In the genomic region with DNA sequence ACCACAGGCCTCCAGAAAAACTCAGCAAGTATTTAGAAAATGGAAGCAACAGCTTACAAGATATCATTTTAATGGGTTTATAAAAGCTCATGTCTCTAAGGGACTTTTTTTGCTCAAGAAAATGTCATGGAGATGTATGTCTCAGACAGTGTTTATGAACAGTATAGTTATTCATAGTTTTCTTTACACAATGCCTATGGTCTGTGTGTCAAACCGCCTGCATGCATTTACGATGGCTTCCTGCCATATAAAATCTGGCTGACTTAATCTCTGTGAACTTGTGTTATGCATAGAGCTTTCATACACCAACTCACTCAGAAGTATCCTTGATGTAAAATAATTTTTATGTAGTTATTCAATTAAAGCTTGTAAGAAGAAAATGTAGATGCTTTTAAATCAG, we compare ENCODE assay signal across 22 cellular contexts.
"Had no signal": no experiment of that assay in that cellular context is flagged by ENCODE, and none has a peak within 500 bp of the region (broad histone marks: within the 10 kb centered on the region; RNA-seq: fewer than 3 reads in every experiment).

No MANE protein-coding gene starts in this region.

- H3K36me3 ChIP-seq: left lung, right atrium auricular region had no signal

- H3K27ac ChIP-seq: hepatocyte, left lung, right atrium auricular region, skin epidermis, testis had no signal

- H3K4me3 Mint-ChIP-seq: activated B cell treated with CpG ODN at 0.5 μM for 24 hours; activated CD4-positive, alpha-beta memory T cell treated with anti-CD3 and anti-CD28 coated beads, Interleukin-2, amount 10 ng/mL, durations not matched to agents 7 days and 5 days; activated CD8-positive, alpha-beta memory T cell treated with anti-CD3 and anti-CD28 coated beads, Interleukin-2, amount 10 ng/mL, durations not matched to agents 7 days and 5 days; activated naive CD8-positive, alpha-beta T cell treated with anti-CD3 and anti-CD28 coated beads for 36 hours; activated T-helper 17 cell treated with anti-CD3 and anti-CD28 coated beads, Interleukin-2, amount 50 U/mL, for 72 hours; brain; neural crest cell; stimulated activated naive CD8-positive, alpha-beta T cell treated with anti-CD3 and anti-CD28 coated beads, Interleukin-15, amount 100 ng/mL, for 72 hours; T-helper 2 cell treated with Interferon-gamma antibody and Interleukin-4, amounts not matched to agents 5 μg/mL and 100 μg/mL, for 36 hours; type B pancreatic cell had no signal

- H3K4me3 ChIP-seq: hepatocyte, left lung, right atrium auricular region, skin epidermis, testis had no signal

- H3K36me3 Mint-ChIP-seq: activated CD8-positive, alpha-beta memory T cell treated with anti-CD3 and anti-CD28 coated beads, Interleukin-2, amount 10 ng/mL, durations not matched to agents 7 days and 5 days; activated naive CD8-positive, alpha-beta T cell treated with anti-CD3 and anti-CD28 coated beads for 36 hours; brain had no signal

- H3K4me1 ChIP-seq: left lung, right atrium auricular region, testis had no signal

- H3K79me2 ChIP-seq: hepatocyte had no signal

- H3K27me3 Mint-ChIP-seq: activated B cell treated with CpG ODN at 0.5 μM for 24 hours; activated CD4-positive, alpha-beta memory T cell treated with anti-CD3 and anti-CD28 coated beads, Interleukin-2, amount 10 ng/mL, durations not matched to agents 7 days and 5 days; activated CD8-positive, alpha-beta memory T cell treated with anti-CD3 and anti-CD28 coated beads, Interleukin-2, amount 10 ng/mL, durations not matched to agents 7 days and 5 days; activated naive CD8-positive, alpha-beta T cell treated with anti-CD3 and anti-CD28 coated beads for 36 hours; activated T-helper 17 cell treated with anti-CD3 and anti-CD28 coated beads, Interleukin-2, amount 50 U/mL, for 72 hours; brain; progenitor cell of endocrine pancreas; stimulated activated naive CD8-positive, alpha-beta T cell treated with anti-CD3 and anti-CD28 coated beads, Interleukin-15, amount 100 ng/mL, for 72 hours; type B pancreatic cell had no signal

- H2AFZ ChIP-seq: hepatocyte had no signal

- H3K27ac Mint-ChIP-seq: activated B cell treated with CpG ODN at 0.5 μM for 24 hours; activated CD4-positive, alpha-beta memory T cell treated with anti-CD3 and anti-CD28 coated beads, Interleukin-2, amount 10 ng/mL, durations not matched to agents 7 days and 5 days; activated CD8-positive, alpha-beta memory T cell treated with anti-CD3 and anti-CD28 coated beads, Interleukin-2, amount 10 ng/mL, durations not matched to agents 7 days and 5 days; activated naive CD8-positive, alpha-beta T cell treated with anti-CD3 and anti-CD28 coated beads for 36 hours; activated T-helper 17 cell treated with anti-CD3 and anti-CD28 coated beads, Interleukin-2, amount 50 U/mL, for 72 hours; brain; progenitor cell of endocrine pancreas; stimulated activated naive CD8-positive, alpha-beta T cell treated with anti-CD3 and anti-CD28 coated beads, Interleukin-15, amount 100 ng/mL, for 72 hours; T-helper 2 cell treated with Interferon-gamma antibody and Interleukin-4, amounts not matched to agents 5 μg/mL and 100 μg/mL, for 36 hours; type B pancreatic cell had no signal

- H3K27me3 ChIP-seq: hepatocyte, left lung, right atrium auricular region, testis had no signal

- ATAC-seq: activated CD8-positive, alpha-beta memory T cell treated with anti-CD3 and anti-CD28 coated beads, Interleukin-2, amount 10 ng/mL, durations not matched to agents 7 days and 5 days; activated T-helper 17 cell treated with anti-CD3 and anti-CD28 coated beads, Interleukin-2, amount 50 U/mL, for 72 hours; left lung; stimulated activated naive CD8-positive, alpha-beta T cell treated with anti-CD3 and anti-CD28 coated beads, Interleukin-15, amount 100 ng/mL, for 72 hours had no signal

- H3K9me3 ChIP-seq: testis had no signal

- DNase-seq: activated B cell treated with CpG ODN at 0.5 μM for 24 hours; activated CD4-positive, alpha-beta memory T cell treated with anti-CD3 and anti-CD28 coated beads, Interleukin-2, amount 10 ng/mL, durations not matched to agents 7 days and 5 days; activated CD4-positive, alpha-beta T cell treated with anti-CD3 and anti-CD28 coated beads for 4 hours; activated CD8-positive, alpha-beta memory T cell treated with anti-CD3 and anti-CD28 coated beads, Interleukin-2, amount 10 ng/mL, durations not matched to agents 7 days and 5 days; activated naive CD4-positive, alpha-beta T cell; activated naive CD8-positive, alpha-beta T cell treated with anti-CD3 and anti-CD28 coated beads for 36 hours; amniotic stem cell; effector CD4-positive, alpha-beta T cell; left lung; stimulated activated CD4-positive, alpha-beta T cell treated with anti-CD3 and anti-CD28 coated beads, Interleukin-15, amount 100 ng/mL, for 24 hours; stimulated activated CD4-positive, alpha-beta T cell treated with anti-CD3 and anti-CD28 coated beads, Interleukin-2, amount 100 ng/mL, for 48 hours; stimulated activated naive CD8-positive, alpha-beta T cell treated with anti-CD3 and anti-CD28 coated beads, Interleukin-15, amount 100 ng/mL, for 72 hours; testis had no signal

- H3K4me1 Mint-ChIP-seq: activated B cell treated with CpG ODN at 0.5 μM for 24 hours; activated CD4-positive, alpha-beta memory T cell treated with anti-CD3 and anti-CD28 coated beads, Interleukin-2, amount 10 ng/mL, durations not matched to agents 7 days and 5 days; activated CD8-positive, alpha-beta memory T cell treated with anti-CD3 and anti-CD28 coated beads, Interleukin-2, amount 10 ng/mL, durations not matched to agents 7 days and 5 days; activated naive CD8-positive, alpha-beta T cell treated with anti-CD3 and anti-CD28 coated beads for 36 hours; activated T-helper 17 cell treated with anti-CD3 and anti-CD28 coated beads, Interleukin-2, amount 50 U/mL, for 72 hours; brain; neural crest cell; stimulated activated naive CD8-positive, alpha-beta T cell treated with anti-CD3 and anti-CD28 coated beads, Interleukin-15, amount 100 ng/mL, for 72 hours had no signal

- H3K4me2 ChIP-seq: hepatocyte had no signal
